Comparison of ENCODE assay signal across 28 cellular contexts in the genomic region with DNA sequence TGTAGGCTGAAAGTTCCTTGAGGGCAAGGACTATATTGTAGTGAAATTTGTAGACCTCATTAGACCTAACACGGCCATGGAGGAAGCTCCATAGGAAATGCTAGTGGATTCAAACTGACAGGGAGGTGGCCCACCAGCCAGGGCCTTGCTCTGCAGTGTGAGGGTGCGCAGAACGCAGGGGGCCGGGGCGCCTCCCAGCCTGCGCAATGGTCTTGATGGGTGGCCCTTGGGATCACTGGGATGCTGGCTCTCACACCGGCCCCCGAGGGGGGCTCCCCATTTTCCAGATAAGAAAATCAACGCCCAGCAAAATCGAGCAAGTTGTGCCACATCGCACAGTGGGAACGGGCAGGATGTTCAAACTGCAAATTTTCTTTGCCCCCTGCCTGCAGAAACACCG.
"Had no signal": no experiment of that assay in that cellular context is flagged by ENCODE, and none has a peak within 500 bp of the region (broad histone marks: within the 10 kb centered on the region; RNA-seq: fewer than 3 reads in every experiment).

No MANE protein-coding gene starts in this region.

- H3K9me3 ChIP-seq: adrenal gland, ascending aorta, body of pancreas, breast epithelium had no signal

- H3K4me1 ChIP-seq: adrenal gland, ascending aorta, breast epithelium had no signal

- DNase-seq: activated effector memory CD4-positive, alpha-beta T cell treated with anti-CD3 and anti-CD28 coated beads, Interleukin-2, amount 50 U/mL, for 16 hours; activated effector memory CD4-positive, alpha-beta T cell treated with Interleukin-2 at 50 U/mL for 16 hours; activated gamma-delta T cell treated with Interleukin-2 at 50 U/mL for 16 hours; activated naive CD4-positive, alpha-beta T cell; activated naive CD4-positive, alpha-beta T cell treated with anti-CD3 and anti-CD28 coated beads for 36 hours; activated naive CD4-positive, alpha-beta T cell treated with anti-CD3 and anti-CD28 coated beads, Interleukin-2, amount 10 ng/mL, durations not matched to agents 7 days and 5 days; activated naive CD4-positive, alpha-beta T cell treated with anti-CD3 and anti-CD28 coated beads, Interleukin-2, amount 50 U/mL, for 16 hours; activated naive CD4-positive, alpha-beta T cell treated with Interleukin-2 at 50 U/mL for 16 hours; activated naive CD8-positive, alpha-beta T cell treated with anti-CD3 and anti-CD28 coated beads for 36 hours; activated naive CD8-positive, alpha-beta T cell treated with anti-CD3 and anti-CD28 coated beads, Interleukin-2, amount 10 ng/mL, durations not matched to agents 7 days and 5 days; activated naive CD8-positive, alpha-beta T cell treated with anti-CD3 and anti-CD28 coated beads, Interleukin-2, amount 50 U/mL, for 24 hours; activated T-cell treated with anti-CD3 and anti-CD28 coated beads, Interleukin-2, amount 50 U/mL, for 1 hour; activated T-cell treated with anti-CD3 and anti-CD28 coated beads, Interleukin-2, amount 50 U/mL, for 24 hours; activated T-cell treated with anti-CD3 and anti-CD28 coated beads, Interleukin-2, amount 50 U/mL, for 4 hours; activated T-cell treated with anti-CD3 and anti-CD28 coated beads, Interleukin-2, amount 50 U/mL, for 48 hours; activated T-cell treated with anti-CD3 and anti-CD28 coated beads, Interleukin-2, amount 50 U/mL, for 72 hours; adrenal gland; amniotic stem cell; amygdala; anterior cingulate cortex; aorta; body of pancreas; brain microvascular endothelial cell; caudate nucleus; cerebellar nuclear complex had no signal

- H3K27ac ChIP-seq: adrenal gland, ascending aorta, body of pancreas, brain microvascular endothelial cell, breast epithelium, cardiac muscle cell had no signal

- H3K36me3 ChIP-seq: adrenal gland, ascending aorta, brain microvascular endothelial cell, breast epithelium, cardiac muscle cell had no signal

- H3K4me3 ChIP-seq: adrenal gland, ascending aorta, body of pancreas, breast epithelium, cardiac muscle cell had no signal

- H3K27me3 ChIP-seq: adrenal gland, ascending aorta, body of pancreas, brain microvascular endothelial cell, breast epithelium, cardiac muscle cell had no signal
